Comparison of ENCODE assay signal across 24 cellular contexts in genomic region chr5:143078321-143078720, GRCh38.
"Had no signal": no experiment of that assay in that cellular context is flagged by ENCODE, and none has a peak within 500 bp of the region (broad histone marks: within the 10 kb centered on the region; RNA-seq: fewer than 3 reads in every experiment).

No MANE protein-coding gene starts in this region.

- H3K4me3 ChIP-seq: adrenal gland, Peyer's patch, SJCRH30 had no signal

- H3K4me2 ChIP-seq: SK-N-SH had no signal

- H3K27me3 Mint-ChIP-seq: activated CD4-positive, alpha-beta memory T cell treated with anti-CD3 and anti-CD28 coated beads, Interleukin-2, amount 10 ng/mL, durations not matched to agents 7 days and 5 days; activated CD4-positive, alpha-beta T cell treated with anti-CD3 and anti-CD28 coated beads for 36 hours; activated naive CD8-positive, alpha-beta T cell treated with anti-CD3 and anti-CD28 coated beads, Interleukin-2, amount 10 ng/mL, durations not matched to agents 7 days and 5 days had no signal

- H3K27ac ChIP-seq: adrenal gland, Peyer's patch, RWPE1, SJCRH30, VCaP had no signal

- H3K36me3 ChIP-seq: adrenal gland, Peyer's patch, SJCRH30 had no signal

- H3K4me1 Mint-ChIP-seq: activated CD4-positive, alpha-beta memory T cell treated with anti-CD3 and anti-CD28 coated beads, Interleukin-2, amount 10 ng/mL, durations not matched to agents 7 days and 5 days; activated CD4-positive, alpha-beta T cell treated with anti-CD3 and anti-CD28 coated beads for 36 hours had no signal

- H3K27me3 ChIP-seq: adrenal gland, Peyer's patch, SJCRH30 had no signal

- H3K9me3 Mint-ChIP-seq: activated CD4-positive, alpha-beta memory T cell treated with anti-CD3 and anti-CD28 coated beads, Interleukin-2, amount 10 ng/mL, durations not matched to agents 7 days and 5 days; activated T-cell treated with anti-CD3 and anti-CD28 coated beads, Interleukin-2, amount 50 U/mL, for 72 hours; activated T-helper 2 cell treated with anti-CD3 and anti-CD28 coated beads, Interferon-gamma antibody, Interleukin-2, Interleukin-4, amounts not matched to agents 10 μg/mL and 5 μg/mL and 100 μg/mL, durations not matched to agents 14 hours and 24 hours and 36 hours had no signal

- H3K9me3 ChIP-seq: adrenal gland, Peyer's patch, SJCRH30, SK-N-SH had no signal

- DNase-seq: activated CD4-positive, alpha-beta memory T cell treated with anti-CD3 and anti-CD28 coated beads, Interleukin-2, amount 10 ng/mL, durations not matched to agents 7 days and 5 days; activated CD4-positive, alpha-beta T cell treated with anti-CD3 and anti-CD28 coated beads for 36 hours; activated CD4-positive, alpha-beta T cell treated with anti-CD3 and anti-CD28 coated beads, Interleukin-2, amount 50 U/mL, for 1 hour; activated CD8-positive, alpha-beta memory T cell treated with anti-CD3 and anti-CD28 coated beads, Interleukin-2, amount 50 U/mL, for 4 hours; activated naive CD4-positive, alpha-beta T cell treated with anti-CD3 and anti-CD28 coated beads, Interleukin-2, amount 50 U/mL, for 16 hours; activated naive CD8-positive, alpha-beta T cell treated with anti-CD3 and anti-CD28 coated beads, Interleukin-2, amount 10 ng/mL, durations not matched to agents 7 days and 5 days; activated T-cell treated with anti-CD3 and anti-CD28 coated beads, Interleukin-2, amount 50 U/mL, for 72 hours; adrenal gland; anterior cingulate cortex; Karpas-422; NCI-H1105 treated with DMSO at 0.1 percent for 48 hours; NCI-H1436 treated with DMSO at 0.1 percent for 48 hours; NCI-H187 treated with DMSO at 0.1 percent for 48 hours; NCI-H2081 treated with DMSO at 0.1 percent for 48 hours; NCI-H446; NCI-H524; Peyer's patch; Right ventricle myocardium superior; SJCRH30; SK-N-SH; T-helper 1 cell had no signal

- H3K9ac ChIP-seq: SK-N-SH had no signal

- H3K4me3 Mint-ChIP-seq: activated CD4-positive, alpha-beta memory T cell treated with anti-CD3 and anti-CD28 coated beads, Interleukin-2, amount 10 ng/mL, durations not matched to agents 7 days and 5 days; activated CD4-positive, alpha-beta T cell treated with anti-CD3 and anti-CD28 coated beads for 36 hours; activated naive CD8-positive, alpha-beta T cell treated with anti-CD3 and anti-CD28 coated beads, Interleukin-2, amount 10 ng/mL, durations not matched to agents 7 days and 5 days; activated T-cell treated with anti-CD3 and anti-CD28 coated beads, Interleukin-2, amount 50 U/mL, for 72 hours had no signal

- H3K27ac Mint-ChIP-seq: activated CD4-positive, alpha-beta memory T cell treated with anti-CD3 and anti-CD28 coated beads, Interleukin-2, amount 10 ng/mL, durations not matched to agents 7 days and 5 days; activated CD4-positive, alpha-beta T cell treated with anti-CD3 and anti-CD28 coated beads for 36 hours; activated naive CD8-positive, alpha-beta T cell treated with anti-CD3 and anti-CD28 coated beads, Interleukin-2, amount 10 ng/mL, durations not matched to agents 7 days and 5 days; activated T-cell treated with anti-CD3 and anti-CD28 coated beads, Interleukin-2, amount 50 U/mL, for 72 hours; activated T-helper 2 cell treated with anti-CD3 and anti-CD28 coated beads, Interferon-gamma antibody, Interleukin-2, Interleukin-4, amounts not matched to agents 10 μg/mL and 5 μg/mL and 100 μg/mL, durations not matched to agents 14 hours and 24 hours and 36 hours had no signal

- H3K4me1 ChIP-seq: adrenal gland, Peyer's patch had no signal
